Comparison of ENCODE assay signal across 1 cellular context in the genomic region with DNA sequence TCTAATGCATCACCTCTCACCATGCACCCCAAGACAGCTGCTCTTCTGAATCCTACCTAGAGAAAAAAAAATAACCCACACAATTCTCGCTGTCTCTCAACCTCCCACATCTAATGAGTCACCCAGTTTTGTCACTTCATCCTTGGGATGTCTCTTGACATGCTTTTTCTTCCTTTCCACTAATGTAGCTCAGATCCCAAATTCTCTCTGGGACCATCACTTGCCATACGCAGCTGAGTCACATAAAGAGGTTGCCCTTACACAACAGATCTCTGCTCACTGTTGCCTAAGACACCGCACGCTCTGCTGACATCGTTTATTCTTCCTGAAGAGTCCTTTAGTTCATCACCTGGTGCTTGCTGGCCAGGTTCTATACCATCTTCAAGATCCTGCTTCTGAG.
TF ChIP-seq lines count a peak whose summit lies in the region.

No MANE protein-coding gene starts in this region.

TF ChIP-seq in H1, 55 proteins besides CTCF, POLR2A, EP300 and RAD21 (continued from another document):
- TF ChIP-seq, protein P1, sequence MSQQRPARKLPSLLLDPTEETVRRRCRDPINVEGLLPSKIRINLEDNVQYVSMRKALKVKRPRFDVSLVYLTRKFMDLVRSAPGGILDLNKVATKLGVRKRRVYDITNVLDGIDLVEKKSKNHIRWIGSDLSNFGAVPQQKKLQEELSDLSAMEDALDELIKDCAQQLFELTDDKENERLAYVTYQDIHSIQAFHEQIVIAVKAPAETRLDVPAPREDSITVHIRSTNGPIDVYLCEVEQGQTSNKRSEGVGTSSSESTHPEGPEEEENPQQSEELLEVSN (IDR thresholded peaks at IDR 0.05), result no peak
- TF ChIP-seq TEAD4 (IDR thresholded peaks at IDR 0.05; ENCODE audit: low read depth, low read length) (no peak), SIN3A (conservative IDR thresholded peaks at IDR 0.05 in 1 of 2, IDR thresholded peaks at IDR 0.05 in 1 of 2; ENCODE audit: low read depth in 1 of 2, low read length in 2 of 2) (no peak), POLR2AphosphoS5 (IDR thresholded peaks at IDR 0.05; ENCODE audit: low read depth, low read length) (no peak), TBP (IDR thresholded peaks at IDR 0.05; ENCODE audit: low read depth, low read length) (no peak), NANOG (IDR thresholded peaks at IDR 0.05; ENCODE audit: insufficient read depth, low read depth, low read length, poor library complexity, severe bottlenecking) (no peak), CHD2 (IDR thresholded peaks at IDR 0.05; ENCODE audit: low read length) (no peak), JUN (IDR thresholded peaks at IDR 0.05; ENCODE audit: low read depth, low read length) (no peak), CTBP2 (IDR thresholded peaks at IDR 0.05; ENCODE audit: borderline replicate concordance, insufficient read depth, insufficient read length, low read length) (no peak), SIX5 (IDR thresholded peaks at IDR 0.05; ENCODE audit: low read depth, low read length) (no peak)
TF ChIP-seq in H1: peak in this region for 0.
